7 cellular contexts compared by ENCODE assay signal in the genomic region with DNA sequence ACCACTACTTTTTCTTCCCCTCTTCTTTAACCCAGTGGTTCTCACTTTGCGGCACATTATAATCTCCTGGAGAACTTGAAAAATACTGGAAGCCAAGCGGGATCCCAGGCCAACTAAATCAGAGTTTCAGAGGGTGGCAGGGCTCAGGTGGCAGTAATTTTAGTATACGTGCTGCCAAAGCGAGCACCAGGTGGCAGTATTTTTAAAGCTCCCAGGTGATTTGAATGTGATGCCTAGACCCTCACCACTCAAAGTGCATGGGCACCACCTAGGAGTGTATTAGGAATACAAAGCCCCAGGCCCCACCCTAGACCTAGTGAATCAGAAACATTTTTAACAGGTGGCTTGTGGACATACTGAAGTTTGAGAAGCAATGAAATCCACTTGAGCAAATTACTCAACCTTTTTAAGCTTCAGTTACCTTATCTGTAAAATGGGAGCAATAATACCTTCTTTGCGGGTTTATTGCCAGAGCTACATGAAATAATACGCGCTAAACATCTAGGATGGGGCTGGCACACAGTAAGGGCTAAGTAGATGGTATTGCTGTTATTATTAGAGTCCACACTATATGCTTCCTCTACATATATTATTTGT. TPM values are rescaled to one million over a fixed set of nuclear protein-coding genes. Genes with fewer than 3 reads are reported as not detected.
DNase-seq lines count a peak whose midpoint lies in the region; ATAC-seq, FAIRE-seq and TF ChIP-seq lines count a peak whose summit lies in the region.

No MANE protein-coding gene starts in this region.

- in situ Hi-C loops in HepG2 (cut with HindIII; ENCODE audit: extremely low pct_ligation_motif_present, low pct_unique_long_range_greater_than_20kb) = loop anchor here (5.0 to 10.0 kb wide), 2 partner anchors 178 to 325 kb away; no protein-coding TSS in a partner anchor

- no peak overlapping the region for H3K4me2 ChIP-seq in HepG2 (ENCODE audit: low read depth, low read length)

- H3K27ac Mint-ChIP-seq in activated B cell treated with CpG ODN at 0.5 μM for 24 hours = no peak overlapping the region

- no peak for FAIRE-seq in HepG2 (lab: Jason Lieb, UNC)

- no peaks in the 10 kb centered on the region for H3K9me3 ChIP-seq in HepG2 (ENCODE audit: low read length)

- peaks cover 10% of the 10 kb centered on the region for H3K4me1 ChIP-seq in HepG2 (ENCODE audit: insufficient read depth, low read length)

- no peaks in the 10 kb centered on the region for H3K9me3 Mint-ChIP-seq in activated B cell treated with CpG ODN at 0.5 μM for 24 hours

- H3K9ac ChIP-seq in HepG2 (ENCODE audit: insufficient read depth, low read depth, low read length) = no peak overlapping the region

- no peak overlapping the region for H3K4me3 Mint-ChIP-seq in activated B cell treated with CpG ODN at 0.5 μM for 24 hours

- ATAC-seq in activated B cell treated with CpG ODN at 0.5 μM for 24 hours (ENCODE audit: low read depth) (peak; percentile 21), HepG2 (peak; percentile 78), HG02623 (IDR thresholded peaks at IDR 0.05; ENCODE audit: unreplicated experiment) (no peak)

- TF ChIP-seq RAD21 in HepG2 (CRISPR knock-in tag; IDR thresholded peaks at IDR 0.05) = peak; percentile 43; the same call in 1 of the 2 replicates

- H3K36me3 Mint-ChIP-seq in activated B cell treated with CpG ODN at 0.5 μM for 24 hours (ENCODE audit: low read depth) = no peaks in the 10 kb centered on the region

- CTCF ChIA-PET in activated B cell treated with CpG ODN at 0.5 μM for 24 hours (lab: Charles Lee) = interaction anchor here (0.9 to 2.4 kb wide), 3 partner anchors 8 to 178 kb away, joined by 3 to 13 read pairs (median 5); a partner anchor contains a TSS
- CTCF ChIA-PET in HepG2 (lab: Yijun Ruan, JAX; ENCODE audit: low intra/inter-chr PET ratio, low total read pairs) = interaction anchor here (1.3 to 3.2 kb wide), 2 partner anchors 177 to 327 kb away, joined by 16 to 20 read pairs; no protein-coding TSS in a partner anchor

- H4K20me1 ChIP-seq in HepG2 (ENCODE audit: insufficient read depth, low read length) = no peaks in the 10 kb centered on the region

- intact Hi-C loops in activated B cell treated with CpG ODN at 0.5 μM for 24 hours (cut with micrococcal nuclease) = loop anchor here (2.0 kb wide), 1 partner anchor 326 kb away; no protein-coding TSS in a partner anchor
- intact Hi-C loops in HepG2 (cut with micrococcal nuclease; ENCODE audit: unreplicated experiment) = loop anchor here (1.0 to 10.0 kb wide), 4 partner anchors 108 to 327 kb away; no protein-coding TSS in a partner anchor

- no peak for TF ChIP-seq POLR2A in HepG2 (IDR thresholded peaks at IDR 0.05; ENCODE audit: insufficient read depth in 1 of 2, low read depth in 2 of 2, low read length in 2 of 2)

- H3K27me3 ChIP-seq in HepG2 (ENCODE audit: control insufficient read depth in 1 of 2, insufficient read depth in 2 of 2, low read length in 2 of 2) = no peaks in the 10 kb centered on the region

- no peak overlapping the region for H3K4me3 ChIP-seq in HepG2 (replicated peaks in 1 of 3; ENCODE audit: insufficient read depth in 1 of 3, low read depth in 2 of 3, low read length in 3 of 3)

- POLR2A ChIA-PET in activated B cell treated with CpG ODN at 0.5 μM for 24 hours (lab: Charles Lee) = no interaction called here
- POLR2A ChIA-PET in HepG2 (lab: Yijun Ruan, JAX) = no interaction called here

- H3K4me1 Mint-ChIP-seq in activated B cell treated with CpG ODN at 0.5 μM for 24 hours = no peaks in the 10 kb centered on the region

- no peaks in the 10 kb centered on the region for H3K36me3 ChIP-seq in HepG2 (replicated peaks in 1 of 2; ENCODE audit: control insufficient read depth in 1 of 2, insufficient read depth in 2 of 2, low read length in 2 of 2)

- DNase-seq in activated B cell treated with CpG ODN at 0.5 μM for 24 hours (no peak), HepG2 (ENCODE audit: low spot score) (peak; percentile 38), GF-D8 (lab: John Stamatoyannopoulos, UW) (no peak)
- DNase-seq in NK-92 treated with Interleukin-12 subunit alpha and Interleukin-12 subunit beta, amount 100 ng/mL, for 24 hours (lab: John Stamatoyannopoulos, UW) = no peak

- TF ChIP-seq CTCF in GM12873 (IDR thresholded peaks at IDR 0.05; ENCODE audit: insufficient read depth, low read depth, low read length, missing control alignments) = peak; percentile 37
- peak; percentile 66 for TF ChIP-seq CTCF in LNCAP (IDR thresholded peaks at IDR 0.05)
- TF ChIP-seq CTCF in activated B cell treated with CpG ODN at 0.5 μM for 24 hours (IDR thresholded peaks at IDR 0.05) = no peak
- peak; percentile 61 for TF ChIP-seq CTCF in HepG2 (CRISPR knock-in tag; IDR thresholded peaks at IDR 0.05)

- no peaks in the 10 kb centered on the region for H3K27me3 Mint-ChIP-seq in activated B cell treated with CpG ODN at 0.5 μM for 24 hours

- no peak for TF ChIP-seq EP300 in HepG2 (IDR thresholded peaks at IDR 0.05; ENCODE audit: low read depth in 2 of 2, low read length in 2 of 2)
- no peak for TF ChIP-seq EP300 in HepG2 (CRISPR knock-in tag; IDR thresholded peaks at IDR 0.05; ENCODE audit: borderline replicate concordance)

- no peaks in the 10 kb centered on the region for H3K79me2 ChIP-seq in HepG2 (ENCODE audit: insufficient read depth, low read length)

- no peak overlapping the region for H2AFZ ChIP-seq in HepG2 (ENCODE audit: low read length)

- BruUV-seq in HepG2 (replicated peaks; lab: Mats Ljungman, UMichigan) = no TSS peak

- 31% methylated on average over 7 of the region's 7 CpGs for WGBS in HepG2 (ENCODE audit: low lambda C conversion rate)

- H3K27ac ChIP-seq in HepG2 (ENCODE audit: extremely low read length, insufficient read depth, low read length) = no peak overlapping the region

TF ChIP-seq in HepG2, 621 proteins besides CTCF, POLR2A, EP300 and RAD21:
- TF ChIP-seq SMC3 (IDR thresholded peaks at IDR 0.05; ENCODE audit: low read length) (peak; percentile 76), STAT5B (CRISPR knock-in tag; IDR thresholded peaks at IDR 0.05) (no peak), STAG1 (CRISPR knock-in tag; IDR thresholded peaks at IDR 0.05) (peak; percentile 54), ZNF629 (CRISPR knock-in tag; conservative IDR thresholded peaks at IDR 0.05) (peak; percentile 46; the same call in 1 of the 2 replicates), ZNF530 (CRISPR knock-in tag; IDR thresholded peaks at IDR 0.05; ENCODE audit: low read depth) (no peak)

RNA-seq across cellular contexts. Expression of a gene that starts 8.3 kb away (rescaled TPM):
- total RNA-seq in activated B cell treated with CpG ODN at 0.5 μM for 24 hours (4.6 and 8.5 TPM in 2 replicates), HepG2 (2016; rRNA removed; fragmentation: Illumina TruSeq; extraction: Trizol) (not detected in 2 replicates)
- not detected in 2 replicates for total RNA-seq in HepG2 (2016; cell fraction: cytosol; rRNA removed; fragmentation: Illumina TruSeq; extraction: Trizol; ENCODE audit: low read depth)
- total RNA-seq in HepG2 (2016; cell fraction: insoluble cytoplasmic fraction; rRNA removed; fragmentation: Illumina TruSeq; extraction: Trizol) = not detected in 2 replicates
- total RNA-seq in HepG2 (2016; cell fraction: membrane; rRNA removed; fragmentation: Illumina TruSeq; extraction: Trizol) = not detected in 2 replicates
- not detected in 2 replicates for total RNA-seq in HepG2 (2016; cell fraction: nucleus; rRNA removed; fragmentation: Illumina TruSeq; extraction: Trizol)
- polyA plus RNA-seq in HepG2 (2011; rRNA removed) = not detected in 2 replicates
- polyA plus RNA-seq in HepG2 (2011; cell fraction: cytosol; rRNA removed) = not detected in 2 replicates
- polyA plus RNA-seq in HepG2 (2011; cell fraction: nucleus; rRNA removed) = not detected in 2 replicates
- not detected in 2 replicates for polyA plus RNA-seq in HepG2 (2012)
- polyA plus RNA-seq in HepG2 (2016; cell fraction: cytosol; fragmentation: Illumina TruSeq; extraction: Trizol; ENCODE audit: low read depth) = not detected in 2 replicates
- not detected in 2 replicates for polyA plus RNA-seq in HepG2 (2016; cell fraction: insoluble cytoplasmic fraction; fragmentation: Illumina TruSeq; extraction: Trizol; ENCODE audit: low read depth)
- not detected in 2 replicates for polyA plus RNA-seq in HepG2 (2016; cell fraction: membrane; fragmentation: Illumina TruSeq; extraction: Trizol; ENCODE audit: low read depth)
- polyA plus RNA-seq in HepG2 (2016; cell fraction: nucleus; fragmentation: Illumina TruSeq; extraction: Trizol; ENCODE audit: insufficient read depth, low read depth) = not detected in 2 replicates
- not detected in 2 replicates for polyA minus RNA-seq in HepG2 (2011; rRNA and poly(A)+ RNA removed; ENCODE audit: low replicate concordance)
- not detected in 2 replicates for polyA minus RNA-seq in HepG2 (2011; cell fraction: cytosol; rRNA and poly(A)+ RNA removed)
- not detected in 2 replicates for polyA minus RNA-seq in HepG2 (2011; cell fraction: nucleus; rRNA and poly(A)+ RNA removed)
